ENCODE assay signal across 10 cellular contexts in genomic region chr6:42279144-42279781, GRCh38.
A peak's percentile ranks its signal among the peaks of the same experiment; 100 is the strongest.
DNase-seq lines count a peak whose midpoint lies in the region; TF ChIP-seq lines count a peak whose summit lies in the region.
"Had no signal": no experiment of that assay in that cellular context is flagged by ENCODE, and none has a peak within 500 bp of the region (broad histone marks: within the 10 kb centered on the region; RNA-seq: fewer than 3 reads in every experiment).

No MANE protein-coding gene starts in this region.

- H3K4me1 ChIP-seq in Peyer's patch (peaks cover 6 to 25% (median 16%) of the 10 kb centered on the region in 4 donors), ovary (ENCODE audit: insufficient read depth) (peaks cover 25% of the 10 kb centered on the region), ascending aorta (peaks cover 0 to 11% of the 10 kb centered on the region in 2 donors)

- H3K27me3 ChIP-seq in Peyer's patch, result no peaks in the 10 kb centered on the region
- no peaks in the 10 kb centered on the region for H3K27me3 ChIP-seq in ovary
- no peaks in the 10 kb centered on the region for H3K27me3 ChIP-seq in ascending aorta
- H3K27me3 ChIP-seq: SJSA1 had no signal

- H3K4me3 ChIP-seq in Peyer's patch, result no peak overlapping the region
- H3K4me3 ChIP-seq in epithelial cell of esophagus (ENCODE audit: low read length), result no peak overlapping the region
- H3K4me3 ChIP-seq in ovary, result no peak overlapping the region
- no peak overlapping the region for H3K4me3 ChIP-seq in ascending aorta
- H3K4me3 ChIP-seq: SJSA1 had no signal

- TF ChIP-seq EP300 in ovary (IDR thresholded peaks at IDR 0.05), result no peak

- intact Hi-C loops in ovary (cut with DNase I) (loop anchor here in 1 of 4 donors (10.0 kb wide), 1 partner anchor 176 kb away; the partner anchor contains the start of gene TRERF1), ascending aorta (cut with DNase I) (no loop called here)

- CTCF ChIA-PET in GM10248 (lab: Yijun Ruan, JAX), result interaction anchor here (1.3 to 1.7 kb wide), 3 partner anchors 42 to 268 kb away, joined by 3 read pairs; no protein-coding TSS in a partner anchor

- H3K9me3 ChIP-seq in Peyer's patch (no peaks in the 10 kb centered on the region), ovary (no peaks in the 10 kb centered on the region), ascending aorta (no peaks in the 10 kb centered on the region)
- H3K9me3 ChIP-seq: SJSA1 had no signal

- 43 to 60% (median 59%) methylated on average over 9 of the region's 9 CpGs for WGBS in ovary, 3 donors

- TF ChIP-seq CTCF in Peyer's patch (IDR thresholded peaks at IDR 0.05) (no peak), epithelial cell of esophagus (IDR thresholded peaks at IDR 0.05; ENCODE audit: insufficient read depth, low read depth, low read length, missing control alignments) (no peak), ovary (IDR thresholded peaks at IDR 0.05) (no peak), ascending aorta (IDR thresholded peaks at IDR 0.05) (no peak), GM10248 (IDR thresholded peaks at IDR 0.05; ENCODE audit: control extremely low read depth, extremely low read depth, low read depth, missing control alignments) (no peak)

- H3K36me3 ChIP-seq in Peyer's patch (no peaks in the 10 kb centered on the region), ovary (no peaks in the 10 kb centered on the region), ascending aorta (no peaks in the 10 kb centered on the region)
- H3K36me3 ChIP-seq: SJSA1 had no signal

- TF ChIP-seq POLR2A in Peyer's patch (IDR thresholded peaks at IDR 0.05) (peak; percentile 26 to 55), ovary (IDR thresholded peaks at IDR 0.05) (no peak)

- DNase-seq in EH (ENCODE audit: low read depth), result peak; percentile 60
- DNase-seq in Peyer's patch, result peak; percentile 67 to 86 (median 83)
- peak; percentile 61 for DNase-seq in epithelial cell of esophagus (ENCODE audit: low read depth)
- peak; percentile 43 to 70 (median 61) for DNase-seq in ovary
- no peak for DNase-seq in hippocampal formation (lab: John Stamatoyannopoulos, UW)
- no peak for DNase-seq in ascending aorta (ENCODE audit: low spot score in 2 of 2)
- DNase-seq in GM10248 (ENCODE audit: extremely low spot score), result no peak
- DNase-seq in amygdala (lab: John Stamatoyannopoulos, UW), result no peak
- DNase-seq: glutamatergic neuron had no signal

- POLR2A ChIA-PET in GM10248 (lab: Yijun Ruan, JAX), result no interaction called here

- peak overlapping the region; percentile 13 to 82 (median 67) for H3K27ac ChIP-seq in Peyer's patch
- peak overlapping the region in 1 of 2 donors; percentile 29 for H3K27ac ChIP-seq in ovary
- no peak overlapping the region for H3K27ac ChIP-seq in ascending aorta
- H3K27ac ChIP-seq: SJSA1 had no signal

Comparison
In these comparisons a context has a peak if more than half of its experiments do, and no peak if none do; other contexts are left out.
1. DNase-seq: peak in EH (single experiment), Peyer's patch (3 of 3), epithelial cell of esophagus (single experiment) and ovary (5 of 5); none in hippocampal formation (0 of 2), ascending aorta (0 of 2), GM10248 (single experiment) and amygdala (0 of 56).
2. H3K27ac ChIP-seq: peak in Peyer's patch (4 of 4); none in ascending aorta (0 of 2).